In the genomic region with DNA sequence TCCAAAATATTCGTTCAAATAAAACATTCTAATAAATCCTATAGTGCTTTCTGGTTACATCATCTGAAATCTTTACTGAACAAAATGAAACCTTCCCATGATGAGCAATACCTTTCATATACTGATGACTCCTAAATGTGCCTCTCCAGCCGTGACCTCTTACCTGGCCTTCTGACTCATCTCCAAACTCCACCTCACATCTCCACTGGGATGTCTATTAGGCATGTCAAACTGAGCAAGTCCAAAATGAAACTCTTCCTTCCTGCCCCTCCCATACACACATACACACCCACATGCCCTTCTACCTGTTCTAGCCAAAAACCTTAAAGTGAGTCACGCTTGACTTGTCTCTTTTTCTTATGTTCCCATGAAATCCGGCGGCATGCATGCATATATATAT, we compare ENCODE assay signal across 8 cellular contexts. TPM values are rescaled to one million over a fixed set of nuclear protein-coding genes. Genes with fewer than 3 reads are reported as not detected.
A peak's percentile ranks its signal among the peaks of the same experiment; 100 is the strongest.
DNase-seq lines count a peak whose midpoint lies in the region; ATAC-seq, FAIRE-seq and TF ChIP-seq lines count a peak whose summit lies in the region.

No MANE protein-coding gene starts in this region.

- DNase-seq in GM12864 (ENCODE audit: low read depth) (peak; percentile 90), HS-5 (ENCODE audit: low read depth) (peak; percentile 37), NCI-H1436 (lab: John Stamatoyannopoulos, UW) (no peak), cerebellar cortex (ENCODE audit: low spot score) (no peak), frontal cortex (ENCODE audit: low spot score in 2 of 2) (no peak), NCI-H82 treated with DMSO at 0.1 percent for 48 hours (lab: John Stamatoyannopoulos, UW; ENCODE audit: unreplicated experiment) (no peak)

- no peak for FAIRE-seq in frontal cortex (lab: Jason Lieb, UNC)

- H3K4me3 ChIP-seq in GM12864 (ENCODE audit: low read depth, low read length): no peak overlapping the region

- peak; percentile 95 for ATAC-seq in GM21529 (IDR thresholded peaks at IDR 0.05; ENCODE audit: unreplicated experiment)
- peak; percentile 99 for ATAC-seq in esophagus mucosa

- TF ChIP-seq CTCF in GM12864 (IDR thresholded peaks at IDR 0.05; ENCODE audit: low read depth, low read length, missing control alignments): no peak

RNA-seq across cellular contexts. Expression of a gene that starts 22.9 kb away (rescaled TPM):
- total RNA-seq in esophagus mucosa (9.8 TPM), frontal cortex (9.0 TPM)

Comparison
In these comparisons a context has a peak if more than half of its experiments do, and no peak if none do; other contexts are left out.
1. DNase-seq: peak in GM12864 (single experiment) and HS-5 (single experiment); none in NCI-H1436 (single experiment), cerebellar cortex (single experiment), frontal cortex (0 of 2) and NCI-H82 treated with DMSO at 0.1 percent for 48 hours (single experiment).